In genomic region chr9:117656007-117656406, GRCh38 we compare ENCODE assay signal across 19 cellular contexts. TPM values are rescaled to one million over a fixed set of nuclear protein-coding genes. Genes with fewer than 3 reads are reported as not detected.
A peak's percentile ranks its signal among the peaks of the same experiment; 100 is the strongest.
DNase-seq lines count a peak whose midpoint lies in the region; ATAC-seq and TF ChIP-seq lines count a peak whose summit lies in the region.
"Had no signal": no experiment of that assay in that cellular context is flagged by ENCODE, and none has a peak within 500 bp of the region (broad histone marks: within the 10 kb centered on the region; RNA-seq: fewer than 3 reads in every experiment).

No MANE protein-coding gene starts in this region.

- H3K27me3 ChIP-seq in GM23248 (replicated peaks; ENCODE audit: insufficient read depth) (0 out of 2 replicates have a peak, but pooled peaks cover 6% of the 10 kb centered on the region), smooth muscle cell (ENCODE audit: low read depth) (peaks cover under 1% of the 10 kb centered on the region)

- no peaks in the 10 kb centered on the region for H4K20me1 ChIP-seq in GM23248 (ENCODE audit: insufficient read depth)
- no peaks in the 10 kb centered on the region for H4K20me1 ChIP-seq in smooth muscle cell (ENCODE audit: low read depth)

- H3K4me3 ChIP-seq in GM23248 (no peak overlapping the region), smooth muscle cell (no peak overlapping the region)
- H3K4me3 ChIP-seq: K562 had no signal

- ATAC-seq in HG03378 (IDR thresholded peaks at IDR 0.05; ENCODE audit: unreplicated experiment) (no peak), GM18867 (IDR thresholded peaks at IDR 0.05; ENCODE audit: unreplicated experiment) (no peak)
- ATAC-seq: K562 had no signal

- 26 to 50% methylated on average over 2 of the region's 2 CpGs for WGBS in GM23248 (ENCODE audit: low coverage in 1 of 2, low lambda C conversion rate in 2 of 2, missing lambda C conversion rate in 2 of 2), 2 experiments
- WGBS in smooth muscle cell (ENCODE audit: low lambda C conversion rate), result 72% methylated on average over 2 of the region's 2 CpGs

- in situ Hi-C loops in GM23248 (cut with MboI), result no loop called here

- H3K27ac ChIP-seq in GM23248 (no peak overlapping the region), caudate nucleus (ENCODE audit: low read depth, low read length) (peak overlapping the region; percentile 32), smooth muscle cell (ENCODE audit: low read depth) (no peak overlapping the region)

- no peaks in the 10 kb centered on the region for H3K4me1 ChIP-seq in GM23248 (ENCODE audit: insufficient read depth)
- H3K4me1 ChIP-seq in smooth muscle cell (ENCODE audit: low read depth), result no peaks in the 10 kb centered on the region

- H3K79me2 ChIP-seq in GM23248 (ENCODE audit: insufficient read depth) (no peaks in the 10 kb centered on the region), smooth muscle cell (ENCODE audit: low read depth) (no peaks in the 10 kb centered on the region)

- no peak overlapping the region for H3K9ac ChIP-seq in GM23248
- no peak overlapping the region for H3K9ac ChIP-seq in smooth muscle cell (ENCODE audit: low read depth)

- DNase-seq in GM23248 (peak; percentile 55), caudate nucleus (lab: John Stamatoyannopoulos, UW) (peak in 5 of 61 donors; percentile 3 to 19 (median 9)), globus pallidus (ENCODE audit: low spot score) (peak; percentile 88), pons (ENCODE audit: low spot score) (peak; percentile 91), mesenteric fat pad (ENCODE audit: low spot score) (no peak), smooth muscle cell (lab: John Stamatoyannopoulos, UW; ENCODE audit: unreplicated experiment) (no peak)
- DNase-seq: CD4-positive, CD25-positive, alpha-beta regulatory T cell; DND-41; GF-D8; HFFc6; NCI-H1092 treated with DMSO at 0.1 percent for 48 hours; NCI-H1694 treated with DMSO at 0.1 percent for 48 hours; NCI-H446 treated with DMSO at 0.1 percent for 48 hours; NCI-H774; SHP77 had no signal

- no peak overlapping the region for H2AFZ ChIP-seq in GM23248
- no peak overlapping the region for H2AFZ ChIP-seq in smooth muscle cell (ENCODE audit: low read depth)

- no peaks in the 10 kb centered on the region for H3F3A ChIP-seq in GM23248 (ENCODE audit: insufficient read depth)
- no peaks in the 10 kb centered on the region for H3F3A ChIP-seq in smooth muscle cell (ENCODE audit: low read depth)

- H3K9me3 ChIP-seq in GM23248 (ENCODE audit: low read depth), result no peaks in the 10 kb centered on the region
- no peaks in the 10 kb centered on the region for H3K9me3 ChIP-seq in smooth muscle cell (replicated peaks; ENCODE audit: low read depth)

- no peaks in the 10 kb centered on the region for H3K9me2 ChIP-seq in GM23248 (ENCODE audit: insufficient read depth)

- H3K4me2 ChIP-seq in GM23248 (ENCODE audit: unreplicated experiment) (no peak overlapping the region), smooth muscle cell (no peak overlapping the region)

- no peak for TF ChIP-seq CTCF in smooth muscle cell (IDR thresholded peaks at IDR 0.05; ENCODE audit: borderline replicate concordance, insufficient read depth, poor library complexity, severe bottlenecking)

- H3K36me3 ChIP-seq in GM23248 (ENCODE audit: low read depth) (no peaks in the 10 kb centered on the region), smooth muscle cell (ENCODE audit: low read depth) (no peaks in the 10 kb centered on the region)

RNA-seq across cellular contexts. Expression of gene TLR4, which starts 48.2 kb away (rescaled TPM):
- 11.9 and 13.8 TPM in 2 replicates for total RNA-seq in GM23248 (2014; rRNA removed; shearing (Covaris generic))
- polyA plus RNA-seq in GM23248 (2016; fragmentation: Nextera tagmentation; extraction: Ambion mirVana), result 5.1 TPM in 2 replicates
- 62.8 TPM for total RNA-seq in mesenteric fat pad
- 16.0 and 27.7 TPM in 2 replicates for total RNA-seq in smooth muscle cell
- polyA plus RNA-seq in smooth muscle cell, result 4.2 and 6.9 TPM in 2 replicates
- total RNA-seq: A673 had no signal
- polyA plus RNA-seq: K562 had no signal

Comparison
In these comparisons a context has a peak if more than half of its experiments do, and no peak if none do; other contexts are left out.
1. DNase-seq: peak in GM23248 (single experiment), globus pallidus (single experiment) and pons (single experiment); none in mesenteric fat pad (single experiment) and smooth muscle cell (single experiment).